In genomic region chr6:75601608-75602163, GRCh38 we compare ENCODE assay signal across 8 cellular contexts. TPM values are rescaled to one million over a fixed set of nuclear protein-coding genes. Genes with fewer than 3 reads are reported as not detected.
DNase-seq lines count a peak whose midpoint lies in the region; ATAC-seq lines count a peak whose summit lies in the region.

Gene SENP6, plus strand, starts transcription at chr6:75601880. Its CDS starts 645 bp downstream, at chr6:75602525.

- peak; percentile 59 for ATAC-seq in GM18861 (IDR thresholded peaks at IDR 0.05; ENCODE audit: unreplicated experiment)
- peak; percentile 62 for ATAC-seq in HG03066 (IDR thresholded peaks at IDR 0.05; ENCODE audit: low read depth, unreplicated experiment)
- peak; percentile 91 for ATAC-seq in left colon

- DNase-seq in AG08395 (ENCODE audit: low spot score) (peak; percentile 81), NCI-H345 treated with DMSO at 0.1 percent for 48 hours (lab: John Stamatoyannopoulos, UW; ENCODE audit: unreplicated experiment) (peak; percentile 59), left colon (peak; percentile 80 to 84)
- peak; percentile 78 for DNase-seq in activated CD4-positive, alpha-beta T cell treated with anti-CD3 and anti-CD28 coated beads for 48 hours
- peak; percentile 61 to 70 for DNase-seq in stimulated activated CD4-positive, alpha-beta T cell treated with anti-CD3 and anti-CD28 coated beads, Interleukin-1b, Interleukin-23, amount 100 ng/mL, for 4 hours (ENCODE audit: low read depth in 2 of 2)

- intact Hi-C loops in left colon (cut with DNase I, micrococcal nuclease): no loop called here

- peak within 1 kb of the TSS; percentile 98 for H3K27ac ChIP-seq in cingulate gyrus (ENCODE audit: low read depth, low read length)

RNA-seq across cellular contexts. Expression of gene SENP6, which starts in this region (rescaled TPM):
- 10 to 100 TPM; 65.6 to 73.9 TPM for total RNA-seq in left colon

Comparison
In these comparisons a context has a peak if more than half of its experiments do, and no peak if none do; other contexts are left out.
1. Peak in every context shown above with its lines: DNase-seq, ATAC-seq and H3K27ac ChIP-seq.